8 cellular contexts compared by ENCODE assay signal in the genomic region with DNA sequence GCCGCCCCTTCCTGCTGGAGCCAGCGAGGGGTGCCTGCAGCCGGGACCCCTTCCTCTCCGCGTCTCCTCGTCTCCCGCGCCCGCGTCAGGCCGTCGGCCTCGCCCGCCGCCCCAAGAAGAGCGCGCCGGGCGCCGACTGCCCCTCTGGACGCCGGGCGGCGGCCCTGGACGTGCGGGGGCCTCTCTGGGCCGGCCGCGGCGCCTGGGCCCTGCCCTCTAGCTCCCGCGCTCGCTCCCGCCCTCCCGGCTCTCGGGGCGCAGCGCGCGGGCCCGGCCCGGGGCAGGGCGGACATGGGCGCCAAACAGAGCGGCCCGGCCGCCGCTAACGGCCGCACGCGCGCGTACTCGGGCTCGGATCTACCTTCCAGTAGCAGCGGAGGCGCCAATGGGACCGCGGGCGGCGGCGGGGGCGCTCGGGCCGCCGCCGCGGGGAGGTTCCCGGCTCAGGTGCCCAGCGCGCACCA. TPM values are rescaled to one million over a fixed set of nuclear protein-coding genes. Genes with fewer than 3 reads are reported as not detected.
A peak's percentile ranks its signal among the peaks of the same experiment; 100 is the strongest.
DNase-seq lines count a peak whose midpoint lies in the region; ATAC-seq and TF ChIP-seq lines count a peak whose summit lies in the region.

No MANE protein-coding gene starts in this region.

- H3K4me1 Mint-ChIP-seq in activated T-cell treated with anti-CD3 and anti-CD28 coated beads, Interleukin-2, amount 50 U/mL, for 4 hours (ENCODE audit: low read depth) = peaks cover 41% of the 10 kb centered on the region
- H3K4me1 Mint-ChIP-seq in neural crest cell = peaks cover 22% of the 10 kb centered on the region

- H3K27ac Mint-ChIP-seq in neural crest cell (ENCODE audit: unreplicated experiment) = no peak overlapping the region

- peak; percentile 24 for ATAC-seq in GM21737 (IDR thresholded peaks at IDR 0.05; ENCODE audit: unreplicated experiment)
- peak; percentile 7 to 8 for ATAC-seq in activated T-cell treated with anti-CD3 and anti-CD28 coated beads, Interleukin-2, amount 50 U/mL, for 4 hours
- peak; percentile 36 for ATAC-seq in aorta (ENCODE audit: low FRiP score)

- peaks cover 33% of the 10 kb centered on the region for H3K4me1 ChIP-seq in Loucy (ENCODE audit: insufficient read depth, low read length, poor library complexity, severe bottlenecking)
- peaks cover 24 to 46% (median 42%) of the 10 kb centered on the region in 4 donors for H3K4me1 ChIP-seq in esophagus muscularis mucosa
- H3K4me1 ChIP-seq in aorta (ENCODE audit: control insufficient read depth in 1 of 2, insufficient read depth in 2 of 2, low read length in 2 of 2) = no peaks in the 10 kb centered on the region

- TF ChIP-seq CTCF in Loucy (conservative IDR thresholded peaks at IDR 0.05; ENCODE audit: low read length) (no peak), esophagus muscularis mucosa (IDR thresholded peaks at IDR 0.05) (no peak), neural crest cell (conservative IDR thresholded peaks at IDR 0.05) (no peak)

- peak overlapping the region; percentile 89 for H3K9ac ChIP-seq in Loucy (ENCODE audit: low read depth, low read length, poor library complexity, severe bottlenecking)

- peak overlapping the region; percentile 80 for H3K4me3 Mint-ChIP-seq in activated T-cell treated with anti-CD3 and anti-CD28 coated beads, Interleukin-2, amount 50 U/mL, for 4 hours
- peak overlapping the region; percentile 74 for H3K4me3 Mint-ChIP-seq in neural crest cell

- H3K27ac ChIP-seq in esophagus muscularis mucosa (replicated peaks in 1 of 4) (peak overlapping the region; percentile 96 to 100 (median 99)), aorta (ENCODE audit: low read depth in 1 of 2, low read length in 2 of 2) (peak overlapping the region; percentile 72 to 86)

- 0 out of 2 replicates have a peak, but pooled peaks cover 4% of the 10 kb centered on the region for H3F3A ChIP-seq in Loucy (ENCODE audit: low read depth)

- no peak overlapping the region for H3K4me2 ChIP-seq in Loucy (ENCODE audit: low read depth, low read length, poor library complexity, severe bottlenecking)

- no peak for TF ChIP-seq EP300 in esophagus muscularis mucosa (IDR thresholded peaks at IDR 0.05)

- no peaks in the 10 kb centered on the region for H3K9me3 Mint-ChIP-seq in activated T-cell treated with anti-CD3 and anti-CD28 coated beads, Interleukin-2, amount 50 U/mL, for 4 hours
- H3K9me3 Mint-ChIP-seq in neural crest cell = no peaks in the 10 kb centered on the region

- H3K79me2 ChIP-seq in Loucy (ENCODE audit: insufficient read depth, low read length) = peaks cover 57% of the 10 kb centered on the region

- H2AFZ ChIP-seq in Loucy (ENCODE audit: low read length) = peak overlapping the region; percentile 63; the same call in 1 of the 2 replicates

- WGBS in esophagus muscularis mucosa = 0% methylated on average over 3 of the region's 72 CpGs
- 0 to 1% methylated on average over 28 to 72 of the region's 72 CpGs for WGBS in aorta, 2 donors

- in situ Hi-C loops in G401 (cut with HindIII; ENCODE audit: low sequenced_read_pairs) = no loop called here

- peak overlapping the region; percentile 86 for H3K4me3 ChIP-seq in Loucy (ENCODE audit: low read length, poor library complexity, severe bottlenecking)
- peak overlapping the region; percentile 78 to 91 (median 84) for H3K4me3 ChIP-seq in esophagus muscularis mucosa
- H3K4me3 ChIP-seq in aorta (ENCODE audit: low read length in 2 of 2) = peak overlapping the region; percentile 66 to 86

- H3K27me3 ChIP-seq in Loucy (ENCODE audit: insufficient read depth, low read length, poor library complexity, severe bottlenecking) (no peaks in the 10 kb centered on the region), esophagus muscularis mucosa (no peaks in the 10 kb centered on the region), aorta (ENCODE audit: control insufficient read depth in 1 of 2, insufficient read depth in 2 of 2, low read length in 1 of 2) (no peaks in the 10 kb centered on the region)

- TF ChIP-seq POLR2A in esophagus muscularis mucosa (IDR thresholded peaks at IDR 0.05; ENCODE audit: low read depth) = no peak

- H4K20me1 ChIP-seq in Loucy (ENCODE audit: insufficient read depth, low read length, poor library complexity, severe bottlenecking) = peaks cover 38% of the 10 kb centered on the region

- H3K36me3 ChIP-seq in Loucy (ENCODE audit: insufficient read depth, low read length) (no peaks in the 10 kb centered on the region; the same call in 1 of the 2 replicates), esophagus muscularis mucosa (no peaks in the 10 kb centered on the region), aorta (ENCODE audit: control insufficient read depth in 1 of 2, insufficient read depth in 2 of 2, low read length in 1 of 2) (no peaks in the 10 kb centered on the region)

- intact Hi-C loops in esophagus muscularis mucosa (cut with DNase I) (loop anchor here (10.0 kb wide), 1 partner anchor 190 kb away; a partner anchor contains a TSS), aorta (cut with DNase I) (no loop called here)

- H3K36me3 Mint-ChIP-seq in activated T-cell treated with anti-CD3 and anti-CD28 coated beads, Interleukin-2, amount 50 U/mL, for 4 hours (ENCODE audit: insufficient read depth) = peaks cover 1% of the 10 kb centered on the region
- no peaks in the 10 kb centered on the region for H3K36me3 Mint-ChIP-seq in neural crest cell (ENCODE audit: low read depth)

- DNase-seq in G401 (ENCODE audit: low spot score) (peak; percentile 43), esophagus muscularis mucosa (ENCODE audit: extremely low spot score) (no peak), neural crest cell (ENCODE audit: low read depth, low spot score) (peak; percentile 31), aorta (peak; percentile 63 to 82), NOMO-1 treated with dmso at 0.1 percent for 144 hours (lab: John Stamatoyannopoulos, UW; ENCODE audit: unreplicated experiment) (no peak)
- peak; percentile 30 for DNase-seq in activated T-cell treated with anti-CD3 and anti-CD28 coated beads, Interleukin-2, amount 50 U/mL, for 4 hours

- H3K9me3 ChIP-seq in Loucy (ENCODE audit: insufficient read depth, low read depth, low read length) (no peaks in the 10 kb centered on the region), esophagus muscularis mucosa (no peaks in the 10 kb centered on the region), aorta (ENCODE audit: control insufficient read depth, low read length) (no peaks in the 10 kb centered on the region)

- no peaks in the 10 kb centered on the region for H3K27me3 Mint-ChIP-seq in activated T-cell treated with anti-CD3 and anti-CD28 coated beads, Interleukin-2, amount 50 U/mL, for 4 hours (ENCODE audit: low read depth)
- peaks cover 25% of the 10 kb centered on the region for H3K27me3 Mint-ChIP-seq in neural crest cell (ENCODE audit: low read depth)

- H3K9me2 ChIP-seq in Loucy (replicated peaks; ENCODE audit: low read depth, low read length) = no peaks in the 10 kb centered on the region

RNA-seq across cellular contexts. Expression of a gene that starts 0.7 kb away (rescaled TPM):
- 3.4 and 5.2 TPM in 2 replicates for total RNA-seq in G401 (2014; rRNA removed; shearing (Covaris generic))
- 1 to 10 TPM; 8.0 to 9.4 (median 8.3) TPM for total RNA-seq in activated T-cell treated with anti-CD3 and anti-CD28 coated beads, Interleukin-2, amount 50 U/mL, for 4 hours
- total RNA-seq in esophagus muscularis mucosa (10 to 100 TPM; 16.9 to 23.5 (median 20.2) TPM), neural crest cell (5.3 and 5.4 TPM in 2 replicates), aorta (10 to 100 TPM; 15.3 to 21.1 TPM)
- polyA plus RNA-seq in aorta = 1 to 10 TPM; 4.8 to 7.0 TPM

Comparison
In these comparisons a context has a peak if more than half of its experiments do, and no peak if none do; other contexts are left out.
1. DNase-seq: peak in G401 (single experiment), activated T-cell treated with anti-CD3 and anti-CD28 coated beads, Interleukin-2, amount 50 U/mL, for 4 hours (single experiment), neural crest cell (single experiment) and aorta (2 of 2); none in esophagus muscularis mucosa (single experiment) and NOMO-1 treated with dmso at 0.1 percent for 144 hours (single experiment).
2. Peak in every context shown above with its lines, with median percentiles within 50 percentile points of each other: ATAC-seq and H3K4me3 ChIP-seq.